ENCODE assay signal across 1 cellular context in the genomic region with DNA sequence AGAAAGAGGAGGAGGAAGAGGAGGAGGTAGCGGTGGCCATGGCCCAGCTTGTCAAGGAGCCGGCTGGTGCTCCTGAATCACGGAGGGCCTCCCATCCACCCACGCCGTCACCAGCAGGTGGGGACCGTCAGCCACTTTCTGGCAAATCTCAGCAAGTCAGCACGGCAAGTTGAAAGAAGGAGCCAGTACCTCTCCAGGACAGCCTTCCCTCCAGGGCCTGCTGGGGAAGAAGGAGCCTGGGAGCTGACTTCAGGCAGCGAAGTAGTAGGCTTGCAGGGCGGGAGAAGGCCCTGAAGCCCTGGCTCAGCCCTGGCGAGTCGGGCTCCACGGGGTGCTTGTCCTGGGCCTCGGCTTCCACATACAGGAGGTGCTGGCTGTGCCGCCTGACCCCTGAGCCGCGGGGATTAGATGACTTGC.
TF ChIP-seq lines count a peak whose summit lies in the region.

No MANE protein-coding gene starts in this region.

TF ChIP-seq in IMR-90, 13 proteins besides CTCF, POLR2A, EP300 and RAD21:
- TF ChIP-seq SMC3 (IDR thresholded peaks at IDR 0.05; ENCODE audit: low read depth, low read length) (peak; percentile 29; the same call in 1 of the 2 replicates), MAZ (IDR thresholded peaks at IDR 0.05; ENCODE audit: borderline replicate concordance, low read depth, low read length) (no peak)
